In the genomic region with DNA sequence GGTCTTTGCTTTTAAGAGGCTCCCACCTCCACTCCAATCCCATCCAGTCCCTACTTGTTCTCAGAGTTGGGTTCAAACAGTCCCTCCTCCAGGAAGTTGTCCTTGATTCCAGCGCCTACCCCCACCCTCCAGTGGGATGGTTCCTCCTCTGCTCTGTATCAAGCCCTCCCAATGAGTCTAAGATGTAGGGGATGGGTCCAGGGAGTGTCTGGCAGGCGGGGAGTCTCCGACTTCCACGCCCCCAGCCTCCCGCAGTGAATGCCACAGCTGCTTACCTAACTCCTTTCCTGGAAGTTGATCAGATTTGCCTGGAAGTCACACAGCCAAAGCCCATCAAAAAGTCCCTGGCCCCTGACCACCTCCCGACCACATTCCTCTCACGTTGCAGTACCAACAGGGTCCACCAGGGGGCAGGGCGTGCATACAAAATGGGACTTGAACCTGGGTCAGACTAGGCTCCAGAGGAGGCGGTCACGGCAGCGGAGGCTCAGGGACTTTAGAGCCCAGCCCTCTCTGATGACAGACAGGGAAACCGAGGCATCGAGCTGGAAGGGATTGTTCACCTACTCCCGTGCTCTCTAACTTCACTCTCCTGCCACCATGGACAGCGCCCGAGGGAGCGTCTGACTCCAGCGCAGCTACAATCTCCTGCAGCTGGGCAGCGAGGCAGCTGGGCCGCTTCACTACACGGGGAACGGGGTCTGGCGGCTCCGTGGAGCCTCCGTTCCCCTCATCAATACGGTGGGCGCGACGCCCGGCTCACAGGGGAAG, we compare ENCODE assay signal across 8 cellular contexts. TPM values are rescaled to one million over a fixed set of nuclear protein-coding genes. Genes with fewer than 3 reads are reported as not detected.
A peak's percentile ranks its signal among the peaks of the same experiment; 100 is the strongest.
DNase-seq lines count a peak whose midpoint lies in the region; ATAC-seq and TF ChIP-seq lines count a peak whose summit lies in the region.

No MANE protein-coding gene starts in this region.

- POLR2A ChIA-PET in PC-9 (lab: Charles Lee; ENCODE audit: unreplicated experiment) = no interaction called here

- no peak overlapping the region for H3K4me3 Mint-ChIP-seq in neural crest cell

- no peaks in the 10 kb centered on the region for H3K36me3 ChIP-seq in PC-9 (ENCODE audit: low read depth)

- no peaks in the 10 kb centered on the region for H3F3A ChIP-seq in PC-9 (ENCODE audit: insufficient read depth, low read depth)

- H2AFZ ChIP-seq in PC-9 = no peak overlapping the region

- CTCF ChIA-PET in PC-9 (lab: Charles Lee) = interaction anchor here (0.6 to 1.6 kb wide), 3 partner anchors 12 to 345 kb away, joined by 3 to 5 read pairs (median 4); no protein-coding TSS in a partner anchor

- no TSS peak for BruUV-seq in PC-9 (replicated peaks; lab: Mats Ljungman, UMichigan)

- DNase-seq in EH (ENCODE audit: low read depth) (peak; percentile 69), HUDEP-2 (lab: John Stamatoyannopoulos, UW; ENCODE audit: unreplicated experiment in 76 of 76) (peak in 57 of 76 experiments; percentile 5 to 72 (median 39)), PC-9 (peak in 1 of 2 experiments; percentile 71), foreskin fibroblast (peak; percentile 41 to 81), neural crest cell (ENCODE audit: low read depth, low spot score) (peak; percentile 82), stromal cell of bone marrow (ENCODE audit: low read depth) (peak; percentile 41)
- DNase-seq in activated T-helper 1 cell treated with anti-CD3 and anti-CD28 coated beads, Interleukin-2, amount 50 U/mL, for 16 hours (ENCODE audit: low read depth in 1 of 2, low spot score in 1 of 2) = peak; percentile 57 to 69

- peaks cover 10% of the 10 kb centered on the region for H3K4me1 Mint-ChIP-seq in neural crest cell

- peak overlapping the region; percentile 23; the same call in 1 of the 2 replicates for H3K4me2 ChIP-seq in PC-9

- peak; percentile 99 for TF ChIP-seq CTCF in PC-9 (conservative IDR thresholded peaks at IDR 0.05)
- peak; percentile 99 for TF ChIP-seq CTCF in foreskin fibroblast (IDR thresholded peaks at IDR 0.05; ENCODE audit: low read depth, low read length)
- peak; percentile 98 for TF ChIP-seq CTCF in neural crest cell (conservative IDR thresholded peaks at IDR 0.05)

- H3K4me1 ChIP-seq in PC-9 (replicated peaks; ENCODE audit: insufficient read depth) = no peaks in the 10 kb centered on the region

- H3K36me3 Mint-ChIP-seq in neural crest cell (ENCODE audit: low read depth) = no peaks in the 10 kb centered on the region

- no peak overlapping the region for H3K4me3 ChIP-seq in PC-9
- H3K4me3 ChIP-seq in foreskin fibroblast (ENCODE audit: low read depth in 1 of 2, low read length in 2 of 2) = no peak overlapping the region

- H3K27ac Mint-ChIP-seq in neural crest cell (ENCODE audit: unreplicated experiment) = no peak overlapping the region

- H3K27me3 ChIP-seq in PC-9 (ENCODE audit: insufficient read depth, low read depth) = no peaks in the 10 kb centered on the region

- no peak overlapping the region for H3K27ac ChIP-seq in PC-9

- no peaks in the 10 kb centered on the region for H3K79me2 ChIP-seq in PC-9 (ENCODE audit: low read depth)

- ATAC-seq in HG03135 (IDR thresholded peaks at IDR 0.05; ENCODE audit: unreplicated experiment) = no peak

- no peaks in the 10 kb centered on the region for H3K9me3 Mint-ChIP-seq in neural crest cell

- H4K20me1 ChIP-seq in PC-9 (ENCODE audit: insufficient read depth) = no peaks in the 10 kb centered on the region

- no peaks in the 10 kb centered on the region for H3K9me3 ChIP-seq in PC-9 (ENCODE audit: insufficient read depth, low read depth)

- intact Hi-C loops in PC-9 (cut with micrococcal nuclease; ENCODE audit: unreplicated experiment) = loop anchor here (2.0 kb wide), 1 partner anchor 228 kb away; no protein-coding TSS in a partner anchor

- H3K9me2 ChIP-seq in PC-9 (ENCODE audit: insufficient read depth) = no peaks in the 10 kb centered on the region

- peaks cover 2% of the 10 kb centered on the region for H3K27me3 Mint-ChIP-seq in neural crest cell (ENCODE audit: low read depth)

RNA-seq across cellular contexts. Expression of gene TDRD7, which starts 25.0 kb away (rescaled TPM):
- total RNA-seq in PC-9 (2021) (11.9 and 14.2 TPM in 2 replicates), neural crest cell (1.5 and 1.6 TPM in 2 replicates)
